20 cellular contexts compared by ENCODE assay signal in the genomic region with DNA sequence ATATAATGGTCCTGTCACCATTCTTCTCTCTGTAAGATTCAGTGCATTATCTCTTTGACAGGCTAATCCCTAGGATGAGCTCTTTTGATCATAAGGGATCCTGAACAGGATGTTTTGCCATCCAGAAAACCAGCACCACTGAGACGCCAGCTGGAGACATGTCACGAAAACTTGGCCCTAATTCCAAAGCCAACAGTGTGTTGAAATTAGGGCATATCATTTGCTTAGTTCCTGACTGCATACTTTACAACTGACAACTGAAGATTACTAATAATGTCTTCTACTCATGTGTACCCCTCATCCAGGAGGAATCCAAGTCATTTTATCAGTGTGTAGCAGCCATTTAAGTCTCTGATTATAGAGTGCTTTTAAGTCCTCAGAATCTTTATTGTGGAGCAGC.
A peak's percentile ranks its signal among the peaks of the same experiment; 100 is the strongest.
DNase-seq lines count a peak whose midpoint lies in the region; ATAC-seq and TF ChIP-seq lines count a peak whose summit lies in the region.
"Had no signal": no experiment of that assay in that cellular context is flagged by ENCODE, and none has a peak within 500 bp of the region (broad histone marks: within the 10 kb centered on the region; RNA-seq: fewer than 3 reads in every experiment).

No MANE protein-coding gene starts in this region.

- TF ChIP-seq POLR2A in breast epithelium (IDR thresholded peaks at IDR 0.05) = no peak
- no peak for TF ChIP-seq POLR2A in sigmoid colon (IDR thresholded peaks at IDR 0.05)

- TF ChIP-seq EP300 in sigmoid colon (IDR thresholded peaks at IDR 0.05) = no peak

- H3K79me2 ChIP-seq in smooth muscle cell (ENCODE audit: low read depth) = no peaks in the 10 kb centered on the region

- H3K4me1 ChIP-seq in breast epithelium = no peaks in the 10 kb centered on the region
- H3K4me1 ChIP-seq in smooth muscle cell (ENCODE audit: low read depth) = peaks cover 8% of the 10 kb centered on the region
- peaks cover 0 to 27% (median 14%) of the 10 kb centered on the region in 4 donors for H3K4me1 ChIP-seq in sigmoid colon

- no peaks in the 10 kb centered on the region for H3K9me3 Mint-ChIP-seq in MCF 10A (ENCODE audit: unreplicated experiment)
- H3K9me3 Mint-ChIP-seq: activated CD4-positive, alpha-beta T cell treated with anti-CD3 and anti-CD28 coated beads, Interleukin-2, amount 10 ng/mL, durations not matched to agents 24 days and 14 days; activated naive CD8-positive, alpha-beta T cell treated with anti-CD3 and anti-CD28 coated beads for 36 hours; CD8-positive, alpha-beta T cell; central memory CD8-positive, alpha-beta T cell had no signal

- DNase-seq in MCF 10A (ENCODE audit: unreplicated experiment) = peak; percentile 9
- no peak for DNase-seq in breast epithelium (ENCODE audit: low spot score in 2 of 2)
- peak; percentile 5 for DNase-seq in RWPE1 (ENCODE audit: low spot score)
- peak; percentile 23 for DNase-seq in fibroblast of peridontal ligament (ENCODE audit: extremely low read depth)
- no peak for DNase-seq in smooth muscle cell (lab: John Stamatoyannopoulos, UW; ENCODE audit: unreplicated experiment)
- no peak for DNase-seq in sigmoid colon
- DNase-seq in kidney tubule cell (ENCODE audit: low spot score) = no peak
- DNase-seq: 8988T; activated CD4-positive, alpha-beta T cell treated with anti-CD3 and anti-CD28 coated beads, Interleukin-2, amount 10 ng/mL, durations not matched to agents 24 days and 14 days; activated naive CD8-positive, alpha-beta T cell treated with anti-CD3 and anti-CD28 coated beads for 36 hours; CD8-positive, alpha-beta T cell; GDM1; NCI-H146; NCI-H2227 treated with DMSO at 0.1 percent for 48 hours; pancreas; stimulated activated CD4-positive, alpha-beta T cell treated with anti-CD3 and anti-CD28 coated beads, Interleukin-12 subunit alpha, Interleukin-12 subunit beta, amount 100 ng/mL, for 4 hours; stimulated activated naive CD8-positive, alpha-beta T cell treated with anti-CD3 and anti-CD28 coated beads, Interleukin-15, Interleukin-2, amounts not matched to agents 100 U/mL and 50 U/mL, for 24 hours; upper lobe of right lung had no signal

- CTCF ChIA-PET in MCF 10A (lab: Yijun Ruan, JAX) = no interaction called here
- CTCF ChIA-PET in RWPE1 (lab: Yijun Ruan, JAX) = no interaction called here

- H3K27me3 ChIP-seq in breast epithelium (no peaks in the 10 kb centered on the region), smooth muscle cell (ENCODE audit: low read depth) (no peaks in the 10 kb centered on the region), sigmoid colon (no peaks in the 10 kb centered on the region)
- H3K27me3 ChIP-seq: pancreas, upper lobe of right lung had no signal

- no peak overlapping the region for H3K27ac Mint-ChIP-seq in MCF 10A (ENCODE audit: low read depth, unreplicated experiment)
- H3K27ac Mint-ChIP-seq: activated CD4-positive, alpha-beta T cell treated with anti-CD3 and anti-CD28 coated beads, Interleukin-2, amount 10 ng/mL, durations not matched to agents 24 days and 14 days; activated naive CD8-positive, alpha-beta T cell treated with anti-CD3 and anti-CD28 coated beads for 36 hours; CD8-positive, alpha-beta T cell had no signal

- H3K4me3 ChIP-seq in breast epithelium (no peak overlapping the region), smooth muscle cell (no peak overlapping the region), sigmoid colon (no peak overlapping the region)
- H3K4me3 ChIP-seq: pancreas, upper lobe of right lung had no signal

- peak overlapping the region; percentile 67 for H2AFZ ChIP-seq in smooth muscle cell (ENCODE audit: low read depth)

- H4K20me1 ChIP-seq in smooth muscle cell (ENCODE audit: low read depth) = no peaks in the 10 kb centered on the region

- BruUV-seq in MCF 10A (replicated peaks; lab: Mats Ljungman, UMichigan) = no TSS peak

- TF ChIP-seq CTCF in MCF 10A (IDR thresholded peaks at IDR 0.05; ENCODE audit: unreplicated experiment) (no peak), breast epithelium (IDR thresholded peaks at IDR 0.05) (no peak), RWPE1 (conservative IDR thresholded peaks at IDR 0.05; ENCODE audit: low read depth) (no peak), smooth muscle cell (IDR thresholded peaks at IDR 0.05; ENCODE audit: borderline replicate concordance, insufficient read depth, poor library complexity, severe bottlenecking) (no peak), sigmoid colon (IDR thresholded peaks at IDR 0.05) (no peak)

- H3K4me1 Mint-ChIP-seq in MCF 10A (ENCODE audit: insufficient read depth, unreplicated experiment) = peaks cover 9% of the 10 kb centered on the region

- 29% methylated on average over 2 of the region's 2 CpGs for WGBS in smooth muscle cell (ENCODE audit: low lambda C conversion rate)
- WGBS in sigmoid colon, 2 donors = 79 to 86% methylated on average over 2 of the region's 2 CpGs

- peak overlapping the region; percentile 25 for H3K4me2 ChIP-seq in smooth muscle cell

- no peaks in the 10 kb centered on the region for H3K27me3 Mint-ChIP-seq in MCF 10A (ENCODE audit: insufficient read depth, unreplicated experiment)
- H3K27me3 Mint-ChIP-seq: activated CD4-positive, alpha-beta T cell treated with anti-CD3 and anti-CD28 coated beads, Interleukin-2, amount 10 ng/mL, durations not matched to agents 24 days and 14 days; activated naive CD8-positive, alpha-beta T cell treated with anti-CD3 and anti-CD28 coated beads for 36 hours; central memory CD8-positive, alpha-beta T cell had no signal

- POLR2A ChIA-PET in MCF 10A (lab: Yijun Ruan, JAX) = no interaction called here
- POLR2A ChIA-PET in RWPE1 (lab: Yijun Ruan, JAX; ENCODE audit: low non-redundant PET) = no interaction called here

- H3K9me3 ChIP-seq in breast epithelium (no peaks in the 10 kb centered on the region), smooth muscle cell (replicated peaks; ENCODE audit: low read depth) (no peaks in the 10 kb centered on the region), sigmoid colon (no peaks in the 10 kb centered on the region)
- H3K9me3 ChIP-seq: pancreas, upper lobe of right lung had no signal

- H3K36me3 Mint-ChIP-seq in MCF 10A (ENCODE audit: insufficient read depth, unreplicated experiment) = no peaks in the 10 kb centered on the region
- H3K36me3 Mint-ChIP-seq: CD8-positive, alpha-beta T cell had no signal

- no peak for ATAC-seq in GM18909 (IDR thresholded peaks at IDR 0.05; ENCODE audit: poor library complexity, unreplicated experiment)
- ATAC-seq: CD8-positive, alpha-beta T cell; stimulated activated naive CD8-positive, alpha-beta T cell treated with anti-CD3 and anti-CD28 coated beads, Interleukin-15, Interleukin-2, amounts not matched to agents 100 U/mL and 50 U/mL, for 24 hours; upper lobe of right lung had no signal

- H3K36me3 ChIP-seq in breast epithelium = no peaks in the 10 kb centered on the region
- H3K36me3 ChIP-seq in smooth muscle cell (ENCODE audit: low read depth) = no peaks in the 10 kb centered on the region
- no peaks in the 10 kb centered on the region for H3K36me3 ChIP-seq in sigmoid colon
- H3K36me3 ChIP-seq: pancreas, upper lobe of right lung had no signal

- H3K27ac ChIP-seq in breast epithelium = no peak overlapping the region
- no peak overlapping the region for H3K27ac ChIP-seq in RWPE1
- H3K27ac ChIP-seq in smooth muscle cell (ENCODE audit: low read depth) = peak overlapping the region; percentile 16
- no peak overlapping the region for H3K27ac ChIP-seq in sigmoid colon
- H3K27ac ChIP-seq: pancreas, upper lobe of right lung had no signal

- H3K9ac ChIP-seq in smooth muscle cell (ENCODE audit: low read depth) = no peak overlapping the region

- H3F3A ChIP-seq in smooth muscle cell (ENCODE audit: low read depth) = peaks cover 11% of the 10 kb centered on the region

- no peak overlapping the region for H3K4me3 Mint-ChIP-seq in MCF 10A (ENCODE audit: unreplicated experiment)
- H3K4me3 Mint-ChIP-seq: activated CD4-positive, alpha-beta T cell treated with anti-CD3 and anti-CD28 coated beads, Interleukin-2, amount 10 ng/mL, durations not matched to agents 24 days and 14 days; activated naive CD8-positive, alpha-beta T cell treated with anti-CD3 and anti-CD28 coated beads for 36 hours; CD8-positive, alpha-beta T cell; central memory CD8-positive, alpha-beta T cell had no signal

- intact Hi-C loops in MCF 10A (cut with micrococcal nuclease) (loop anchor here (10.0 kb wide), 1 partner anchor 241 kb away; a partner anchor contains a TSS), breast epithelium (cut with DNase I; ENCODE audit: low total_unique reads) (no loop called here), sigmoid colon (cut with DNase I) (no loop called here)

Comparison
In these comparisons a context has a peak if more than half of its experiments do, and no peak if none do; other contexts are left out.
1. DNase-seq: peak in MCF 10A (single experiment), RWPE1 (single experiment) and fibroblast of peridontal ligament (single experiment); none in breast epithelium (0 of 2), smooth muscle cell (single experiment), sigmoid colon (single experiment) and kidney tubule cell (single experiment).